8 cellular contexts compared by ENCODE assay signal in the genomic region with DNA sequence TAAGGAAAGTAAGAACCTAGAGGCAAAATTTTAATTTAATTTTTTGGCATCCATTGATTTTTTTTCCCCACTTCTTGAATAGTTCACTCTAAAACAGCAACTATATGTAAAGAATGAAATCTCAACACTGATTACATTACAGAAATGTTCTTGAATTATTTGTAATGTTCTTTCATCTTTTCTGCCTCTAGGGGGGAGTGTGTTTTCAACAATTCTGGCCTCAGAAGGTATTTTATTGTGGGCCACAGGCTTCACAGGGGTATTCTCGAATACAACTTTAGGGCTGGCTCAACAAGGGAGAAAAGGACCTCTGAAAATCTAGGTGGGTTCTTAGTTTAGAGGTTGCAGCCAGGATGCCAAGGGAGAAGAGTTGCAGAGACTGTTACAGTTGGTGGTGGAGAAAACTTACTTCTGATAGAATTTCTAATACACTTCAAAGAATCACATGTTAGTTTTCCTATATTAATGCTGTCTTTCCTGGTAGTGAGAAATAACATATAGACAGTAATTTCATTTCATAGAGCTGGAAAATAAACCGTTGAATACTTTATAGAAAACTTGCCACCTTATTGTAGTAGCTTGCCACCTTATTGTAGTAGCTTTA. TPM values are rescaled to one million over a fixed set of nuclear protein-coding genes. Genes with fewer than 3 reads are reported as not detected.
DNase-seq lines count a peak whose midpoint lies in the region; ATAC-seq and TF ChIP-seq lines count a peak whose summit lies in the region.

No MANE protein-coding gene starts in this region.

- ATAC-seq in Panc1 (no peak), GM21515 (IDR thresholded peaks at IDR 0.05; ENCODE audit: unreplicated experiment) (no peak)

- H3K27me3 ChIP-seq in breast epithelium, result peaks cover 0 to 16% of the 10 kb centered on the region in 2 donors
- no peaks in the 10 kb centered on the region; the same call in 1 of the 2 replicates for H3K27me3 ChIP-seq in Panc1 (ENCODE audit: control insufficient read depth, insufficient read depth, low read length)
- H3K27me3 ChIP-seq in effector memory CD4-positive, alpha-beta T cell (replicated peaks; ENCODE audit: control insufficient read depth, insufficient read depth, low read length, poor library complexity, severe bottlenecking), result peaks cover 8% of the 10 kb centered on the region

- H3K4me1 Mint-ChIP-seq in MCF 10A (ENCODE audit: insufficient read depth, unreplicated experiment), result peaks cover 6% of the 10 kb centered on the region
- peaks cover 10% of the 10 kb centered on the region for H3K4me1 Mint-ChIP-seq in type B pancreatic cell (ENCODE audit: unreplicated experiment)

- H3K4me3 Mint-ChIP-seq in MCF 10A (ENCODE audit: unreplicated experiment) (no peak overlapping the region), type B pancreatic cell (peak overlapping the region; percentile 77)

- CTCF ChIA-PET in MCF 10A (lab: Yijun Ruan, JAX), result interaction anchor here (0.6 to 5.0 kb wide), 32 partner anchors 9 to 737 kb away, joined by 3 to 47 read pairs (median 4); no protein-coding TSS in a partner anchor
- CTCF ChIA-PET in Panc1 (lab: Charles Lee), result interaction anchor here (0.6 kb wide), 2 partner anchors 19 to 652 kb away, joined by 3 to 9 read pairs; no protein-coding TSS in a partner anchor

- H3K4me1 ChIP-seq in breast epithelium, result peaks cover 3 to 13% of the 10 kb centered on the region in 2 donors
- no peaks in the 10 kb centered on the region for H3K4me1 ChIP-seq in Panc1 (ENCODE audit: control insufficient read depth, insufficient read depth, low read length)
- no peaks in the 10 kb centered on the region for H3K4me1 ChIP-seq in effector memory CD4-positive, alpha-beta T cell (ENCODE audit: control insufficient read depth, insufficient read depth, low read length, poor library complexity, severe bottlenecking)

- H3K9me3 Mint-ChIP-seq in MCF 10A (ENCODE audit: unreplicated experiment) (no peaks in the 10 kb centered on the region), type B pancreatic cell (no peaks in the 10 kb centered on the region)

- H3K36me3 Mint-ChIP-seq in MCF 10A (ENCODE audit: insufficient read depth, unreplicated experiment) (peaks cover 2% of the 10 kb centered on the region), type B pancreatic cell (no peaks in the 10 kb centered on the region)

- BruUV-seq in MCF 10A (replicated peaks; lab: Mats Ljungman, UMichigan) (no TSS peak), Panc1 (replicated peaks; lab: Mats Ljungman, UMichigan) (no TSS peak)

- H3K4me3 ChIP-seq in breast epithelium (no peak overlapping the region), Panc1 (ENCODE audit: low read depth in 2 of 2, low read length in 2 of 2) (no peak overlapping the region), fibroblast of mammary gland (ENCODE audit: control insufficient read depth, low read depth, low read length) (no peak overlapping the region)
- H3K4me3 ChIP-seq in effector memory CD4-positive, alpha-beta T cell (ENCODE audit: insufficient read depth, low read depth, low read length, poor library complexity, severe bottlenecking), result no peak overlapping the region

- DNase-seq in MCF 10A (ENCODE audit: unreplicated experiment) (peak; percentile 50), breast epithelium (ENCODE audit: low spot score in 2 of 2) (no peak), Panc1 (ENCODE audit: low read depth, low spot score) (no peak), fibroblast of mammary gland (ENCODE audit: low read depth) (peak; percentile 52), type B pancreatic cell (ENCODE audit: extremely low spot score, unreplicated experiment) (no peak), Ammon's horn (ENCODE audit: low spot score) (no peak)
- DNase-seq in effector memory CD4-positive, alpha-beta T cell, result no peak

- intact Hi-C loops in MCF 10A (cut with micrococcal nuclease), result loop anchor here (1.0 to 2.0 kb wide), 4 partner anchors 145 to 715 kb away; no protein-coding TSS in a partner anchor
- intact Hi-C loops in breast epithelium (cut with DNase I; ENCODE audit: low total_unique reads), result no loop called here
- intact Hi-C loops in Panc1 (cut with micrococcal nuclease; ENCODE audit: unreplicated experiment), result loop anchor here (5.0 kb wide), 2 partner anchors 475 to 595 kb away; no protein-coding TSS in a partner anchor

- no peaks in the 10 kb centered on the region for H3K9me3 ChIP-seq in breast epithelium
- no peaks in the 10 kb centered on the region for H3K9me3 ChIP-seq in Panc1 (ENCODE audit: control insufficient read depth, insufficient read depth, low read depth, low read length)
- no peaks in the 10 kb centered on the region for H3K9me3 ChIP-seq in effector memory CD4-positive, alpha-beta T cell (ENCODE audit: control insufficient read depth, low read length)

- TF ChIP-seq CTCF in MCF 10A (IDR thresholded peaks at IDR 0.05; ENCODE audit: unreplicated experiment), result peak; percentile 53
- TF ChIP-seq CTCF in breast epithelium (IDR thresholded peaks at IDR 0.05), result peak in 1 of 3 donors; percentile 17
- peak; percentile 58 for TF ChIP-seq CTCF in Panc1 (IDR thresholded peaks at IDR 0.05)
- TF ChIP-seq CTCF in fibroblast of mammary gland (conservative IDR thresholded peaks at IDR 0.05; ENCODE audit: control insufficient read depth, insufficient read depth, low read depth, low read length), result peak; percentile 56
- peak; percentile 75 for TF ChIP-seq CTCF in type B pancreatic cell (conservative IDR thresholded peaks at IDR 0.05)

- H3K27ac Mint-ChIP-seq in MCF 10A (ENCODE audit: low read depth, unreplicated experiment) (peak overlapping the region; percentile 49), type B pancreatic cell (peak overlapping the region; percentile 38)

- H3K27me3 Mint-ChIP-seq in MCF 10A (ENCODE audit: insufficient read depth, unreplicated experiment) (no peaks in the 10 kb centered on the region), type B pancreatic cell (peaks cover 40% of the 10 kb centered on the region)

- POLR2A ChIA-PET in MCF 10A (lab: Yijun Ruan, JAX), result interaction anchor here (0.6 to 1.1 kb wide), 3 partner anchors 80 to 209 kb away, joined by 3 to 4 read pairs (median 3); no protein-coding TSS in a partner anchor
- POLR2A ChIA-PET in Panc1 (lab: Charles Lee), result no interaction called here

- in situ Hi-C loops in Panc1 (cut with HindIII; ENCODE audit: low pct_unique_long_range_greater_than_20kb, low sequenced_read_pairs), result no loop called here

- H3K36me3 ChIP-seq in breast epithelium (no peaks in the 10 kb centered on the region), Panc1 (ENCODE audit: control insufficient read depth, insufficient read depth, low read length) (no peaks in the 10 kb centered on the region)
- no peaks in the 10 kb centered on the region for H3K36me3 ChIP-seq in effector memory CD4-positive, alpha-beta T cell (ENCODE audit: control insufficient read depth, insufficient read depth, low read length)

- H3K27ac ChIP-seq in breast epithelium, result no peak overlapping the region
- H3K27ac ChIP-seq in Panc1 (ENCODE audit: low read length), result no peak overlapping the region
- H3K27ac ChIP-seq in effector memory CD4-positive, alpha-beta T cell (ENCODE audit: insufficient read depth, low read length, poor library complexity, severe bottlenecking), result no peak overlapping the region

- no peak for TF ChIP-seq POLR2A in breast epithelium (IDR thresholded peaks at IDR 0.05)

RNA-seq across cellular contexts. Expression of gene NPR3, which starts 3.6 kb away (rescaled TPM):
- total RNA-seq in MCF 10A (2022) (0.84 and 1.1 TPM in 2 replicates), breast epithelium (10 to 100 TPM in 1 of 3 donors, 1 to 10 TPM in 2; 1.9 to 44.2 (median 2.0) TPM), Panc1 (2021; ENCODE audit: unreplicated experiment) (0.10 TPM), type B pancreatic cell (ENCODE audit: low replicate concordance) (13.7 and 116 TPM in 2 replicates)
- 0.35 TPM for polyA plus RNA-seq in Panc1 (2012; ENCODE audit: insufficient read length)

Comparison
In these comparisons a context has a peak if more than half of its experiments do, and no peak if none do; other contexts are left out.
1. DNase-seq: peak in MCF 10A (single experiment) and fibroblast of mammary gland (single experiment); none in breast epithelium (0 of 2), Panc1 (single experiment), type B pancreatic cell (single experiment), effector memory CD4-positive, alpha-beta T cell (0 of 3) and Ammon's horn (single experiment).